ENCODE assay signal across 14 cellular contexts in the genomic region with DNA sequence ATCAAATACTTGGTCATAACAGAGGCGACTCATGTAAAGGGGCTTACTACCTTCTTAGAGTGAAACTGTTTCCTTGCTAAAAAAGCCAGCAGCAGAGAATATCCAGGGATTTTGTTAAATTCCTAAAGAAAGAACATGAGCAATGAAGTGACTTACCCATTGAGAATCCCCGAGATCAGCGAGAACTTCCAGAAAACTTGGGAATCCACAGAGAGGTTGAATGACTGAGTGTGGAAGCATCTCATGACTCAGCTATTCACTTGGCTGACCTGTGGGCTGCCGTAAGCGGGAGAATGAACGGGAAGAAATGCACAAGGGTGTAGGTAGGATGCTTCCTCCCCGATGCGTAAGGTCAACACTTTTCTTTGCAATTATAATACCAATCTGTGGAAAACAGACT.
DNase-seq lines count a peak whose midpoint lies in the region; ATAC-seq, FAIRE-seq and TF ChIP-seq lines count a peak whose summit lies in the region.
"Had no signal": no experiment of that assay in that cellular context is flagged by ENCODE, and none has a peak within 500 bp of the region (broad histone marks: within the 10 kb centered on the region; RNA-seq: fewer than 3 reads in every experiment).

No MANE protein-coding gene starts in this region.

- H3K4me1 Mint-ChIP-seq in memory B cell = peaks cover 61% of the 10 kb centered on the region

- H3K4me2 ChIP-seq in K562 (ENCODE audit: insufficient read depth, low read length) = no peak overlapping the region

- H3K36me3 Mint-ChIP-seq in memory B cell = no peaks in the 10 kb centered on the region
- H3K36me3 Mint-ChIP-seq: CD8-positive, alpha-beta memory T cell had no signal

- no peak overlapping the region for H3K4me3 ChIP-seq in K562
- H3K4me3 ChIP-seq: cardiac muscle cell had no signal

- POLR2A ChIA-PET in K562 (lab: Yijun Ruan, JAX) = interaction anchor here (0.8 kb wide), 1 partner anchor 1653 kb away, joined by 3 read pairs; no protein-coding TSS in a partner anchor

- no peaks in the 10 kb centered on the region for H3K9me1 ChIP-seq in K562 (ENCODE audit: control insufficient read depth, insufficient read depth, low read length)

- H3K27me3 ChIP-seq in K562 (ENCODE audit: control insufficient read depth in 2 of 2, insufficient read depth in 2 of 2, low read length in 2 of 2) = peaks cover 0 to 11% of the 10 kb centered on the region in 2 experiments; a peak in 1 of 5 replicates

- no TSS peak for BruUV-seq in K562 (replicated peaks; lab: Mats Ljungman, UMichigan)

- no peak for TF ChIP-seq RAD21 in K562 (CRISPR knock-in tag; conservative IDR thresholded peaks at IDR 0.05 in 1 of 2, IDR thresholded peaks at IDR 0.05 in 1 of 2)

- intact Hi-C loops in K562 (cut with micrococcal nuclease) = no loop called here

- 4% methylated on average over 8 of the region's 8 CpGs for WGBS in K562 (ENCODE audit: insufficient coverage, low coverage, missing lambda C conversion rate)

- H3K79me2 ChIP-seq in K562 (ENCODE audit: control insufficient read depth, insufficient read depth, low read length) = no peaks in the 10 kb centered on the region

- no peaks in the 10 kb centered on the region for H3K4me1 ChIP-seq in K562 (replicated peaks in 1 of 2; ENCODE audit: control insufficient read depth in 2 of 2, insufficient read depth in 2 of 2, low read length in 2 of 2)

- DNase-seq in Caki2 (ENCODE audit: low read depth) (peak; percentile 37), K562 (ENCODE audit: extremely low read depth in 1 of 4, low spot score in 3 of 4) (no peak), memory B cell (ENCODE audit: low spot score in 2 of 2) (no peak), NOMO-1 treated with dmso at 0.1 percent for 144 hours (lab: John Stamatoyannopoulos, UW; ENCODE audit: unreplicated experiment) (no peak)
- DNase-seq in activated CD8-positive, alpha-beta memory T cell treated with anti-CD3 and anti-CD28 coated beads, Interleukin-2, amount 50 U/mL, for 48 hours = no peak
- no peak for DNase-seq in activated CD4-positive, alpha-beta T cell treated with anti-CD3 and anti-CD28 coated beads, Interleukin-2, amount 50 U/mL, for 4 hours
- DNase-seq: activated CD4-positive, alpha-beta T cell treated with anti-CD3 and anti-CD28 coated beads for 36 hours; CD8-positive, alpha-beta memory T cell; NCI-H1105 treated with DMSO at 0.1 percent for 48 hours; NCI-H526 treated with DMSO at 0.1 percent for 48 hours had no signal

- H3K9me3 Mint-ChIP-seq in memory B cell = peaks cover 2% of the 10 kb centered on the region
- H3K9me3 Mint-ChIP-seq: CD8-positive, alpha-beta memory T cell had no signal

- H3K27me3 Mint-ChIP-seq in memory B cell = no peaks in the 10 kb centered on the region
- H3K27me3 Mint-ChIP-seq: activated CD4-positive, alpha-beta T cell treated with anti-CD3 and anti-CD28 coated beads for 36 hours; CD8-positive, alpha-beta memory T cell had no signal

- no peak for FAIRE-seq in K562 (lab: Jason Lieb, UNC)

- H3K27ac ChIP-seq in KOPT-K1 (ENCODE audit: low read depth, low read length, poor library complexity, severe bottlenecking) = peak overlapping the region; percentile 96
- H3K27ac ChIP-seq in K562 (ENCODE audit: extremely low read depth, low read depth, low read length) = no peak overlapping the region
- H3K27ac ChIP-seq: cardiac muscle cell, epithelial cell of prostate had no signal

- CTCF ChIA-PET in K562 (lab: Yijun Ruan, JAX; ENCODE audit: low intra/inter-chr PET ratio) = no interaction called here

- peak overlapping the region; percentile 38 for H3K27ac Mint-ChIP-seq in memory B cell
- H3K27ac Mint-ChIP-seq: activated CD4-positive, alpha-beta T cell treated with anti-CD3 and anti-CD28 coated beads for 36 hours had no signal

- TF ChIP-seq CTCF in K562 (IDR thresholded peaks at IDR 0.05 in 2 of 3, conservative IDR thresholded peaks at IDR 0.05 in 1 of 3; ENCODE audit: insufficient read depth in 2 of 3, low read depth in 1 of 3, low read length in 3 of 3) = no peak

- ATAC-seq in K562 (no peak), memory B cell (ENCODE audit: low read depth) (no peak), HG03565 (IDR thresholded peaks at IDR 0.05; ENCODE audit: unreplicated experiment) (no peak)
- ATAC-seq: activated CD4-positive, alpha-beta T cell treated with anti-CD3 and anti-CD28 coated beads for 36 hours had no signal

- no peak overlapping the region for H2AFZ ChIP-seq in K562 (ENCODE audit: low read depth, low read length)

- TF ChIP-seq POLR2A in K562 (conservative IDR thresholded peaks at IDR 0.05) = no peak

- H3K4me3 Mint-ChIP-seq in memory B cell = no peak overlapping the region
- H3K4me3 Mint-ChIP-seq: activated CD4-positive, alpha-beta T cell treated with anti-CD3 and anti-CD28 coated beads for 36 hours had no signal

- H3K9me3 ChIP-seq in KOPT-K1 (ENCODE audit: insufficient read depth, low read length, poor library complexity, severe bottlenecking) (no peaks in the 10 kb centered on the region), K562 (replicated peaks; ENCODE audit: control insufficient read depth, insufficient read depth, low read depth, low read length) (no peaks in the 10 kb centered on the region)

- H3K36me3 ChIP-seq in KOPT-K1 (ENCODE audit: insufficient read depth, low read length) (peaks cover 50% of the 10 kb centered on the region), K562 (ENCODE audit: control insufficient read depth, insufficient read depth, low read length) (no peaks in the 10 kb centered on the region)
- H3K36me3 ChIP-seq: cardiac muscle cell had no signal

- in situ Hi-C loops in Caki2 (cut with HindIII; ENCODE audit: low pct_unique_long_range_greater_than_20kb, low sequenced_read_pairs) (no loop called here), K562 (cut with MboI) (no loop called here)

- no peaks in the 10 kb centered on the region; the same call in 1 of the 2 replicates for H4K20me1 ChIP-seq in K562 (replicated peaks; ENCODE audit: control insufficient read depth, insufficient read depth, low read length)

- H3K9ac ChIP-seq in K562 (ENCODE audit: insufficient read depth in 1 of 2, low read depth in 2 of 2, low read length in 2 of 2) = no peak overlapping the region

- TF ChIP-seq EP300 in K562 (IDR thresholded peaks at IDR 0.05; ENCODE audit: low read length) = no peak

TF ChIP-seq in K562, 482 proteins besides CTCF, POLR2A, EP300 and RAD21:
- TF ChIP-seq ZNF316 (IDR thresholded peaks at IDR 0.05) = peak; percentile 23; the same call in 1 of the 2 replicates
- 0 out of 2 replicates have a peak, but pooled peaks have one; percentile 10 for TF ChIP-seq C11orf30 (IDR thresholded peaks at IDR 0.05; ENCODE audit: low read depth)
- 0 out of 2 replicates have a peak, but pooled peaks have one; percentile 4 for TF ChIP-seq MAFG (tag; conservative IDR thresholded peaks at IDR 0.05)
- TF ChIP-seq STAG1 (CRISPR knock-in tag; IDR thresholded peaks at IDR 0.05; ENCODE audit: borderline replicate concordance) = no peak
